In genomic region chr14:21711360-21711961, GRCh38 we compare ENCODE assay signal across 8 cellular contexts. TPM values are rescaled to one million over a fixed set of nuclear protein-coding genes. Genes with fewer than 3 reads are reported as not detected.
DNase-seq lines count a peak whose midpoint lies in the region; ATAC-seq and TF ChIP-seq lines count a peak whose summit lies in the region.

No MANE protein-coding gene starts in this region.

- TF ChIP-seq CTCF in left ventricle myocardium inferior (IDR thresholded peaks at IDR 0.05; ENCODE audit: borderline replicate concordance) (peak; percentile 80), Panc1 (IDR thresholded peaks at IDR 0.05) (peak; percentile 71; the same call in 1 of the 2 replicates)

- peaks cover 13% of the 10 kb centered on the region for H3K27me3 Mint-ChIP-seq in memory B cell

- TF ChIP-seq POLR2A in GM18505 (IDR thresholded peaks at IDR 0.05; ENCODE audit: borderline replicate concordance, extremely low read depth, insufficient read depth, insufficient read length): no peak

- no TSS peak for BruUV-seq in Panc1 (replicated peaks; lab: Mats Ljungman, UMichigan)

- intact Hi-C loops in left ventricle myocardium inferior (cut with micrococcal nuclease): no loop called here
- intact Hi-C loops in Right ventricle myocardium superior (cut with DNase I): no loop called here
- intact Hi-C loops in Panc1 (cut with micrococcal nuclease; ENCODE audit: unreplicated experiment): no loop called here

- DNase-seq in left ventricle myocardium inferior (no peak), Right ventricle myocardium superior (no peak), Panc1 (ENCODE audit: low read depth, low spot score) (peak; percentile 36), cerebellum (ENCODE audit: low spot score) (peak; percentile 17), memory B cell (ENCODE audit: low spot score in 2 of 2) (peak in 1 of 2 donors; percentile 3)

- no peaks in the 10 kb centered on the region for H3K4me1 ChIP-seq in left ventricle myocardium inferior
- H3K4me1 ChIP-seq in Panc1 (ENCODE audit: control insufficient read depth, insufficient read depth, low read length): no peaks in the 10 kb centered on the region

- no peaks in the 10 kb centered on the region for H3K4me1 Mint-ChIP-seq in memory B cell

- ATAC-seq in Right ventricle myocardium superior (ENCODE audit: poor library complexity) (no peak), HG03280 (IDR thresholded peaks at IDR 0.05; ENCODE audit: unreplicated experiment) (peak; percentile 60), Panc1 (no peak; the same call in 1 of the 2 replicates), memory B cell (ENCODE audit: low read depth) (peak; percentile 45), GM18505 (IDR thresholded peaks at IDR 0.05; ENCODE audit: unreplicated experiment) (no peak), HG03457 (IDR thresholded peaks at IDR 0.05; ENCODE audit: unreplicated experiment) (no peak)

- CTCF ChIA-PET in Panc1 (lab: Charles Lee): no interaction called here

- in situ Hi-C loops in Panc1 (cut with HindIII; ENCODE audit: low pct_unique_long_range_greater_than_20kb, low sequenced_read_pairs): no loop called here

- no peaks in the 10 kb centered on the region for H3K36me3 Mint-ChIP-seq in memory B cell

- no peak overlapping the region for H3K27ac Mint-ChIP-seq in memory B cell

- H3K4me3 ChIP-seq in left ventricle myocardium inferior: no peak overlapping the region
- H3K4me3 ChIP-seq in Panc1 (ENCODE audit: low read depth in 2 of 2, low read length in 2 of 2): no peak overlapping the region

- H3K36me3 ChIP-seq in left ventricle myocardium inferior: no peaks in the 10 kb centered on the region
- H3K36me3 ChIP-seq in Panc1 (ENCODE audit: control insufficient read depth, insufficient read depth, low read length): no peaks in the 10 kb centered on the region

- H3K27me3 ChIP-seq in left ventricle myocardium inferior (ENCODE audit: low read depth): peaks cover 16% of the 10 kb centered on the region
- H3K27me3 ChIP-seq in Panc1 (ENCODE audit: control insufficient read depth, insufficient read depth, low read length): 0 out of 2 replicates have a peak, but pooled peaks cover 2% of the 10 kb centered on the region

- H3K27ac ChIP-seq in left ventricle myocardium inferior (replicated peaks): no peak overlapping the region
- no peak overlapping the region for H3K27ac ChIP-seq in Panc1 (ENCODE audit: low read length)

- H3K9me3 ChIP-seq in left ventricle myocardium inferior (replicated peaks) (peaks cover 12% of the 10 kb centered on the region), Panc1 (ENCODE audit: control insufficient read depth, insufficient read depth, low read depth, low read length) (no peaks in the 10 kb centered on the region)

- H3K9me3 Mint-ChIP-seq in memory B cell: peaks cover 3% of the 10 kb centered on the region

- POLR2A ChIA-PET in Panc1 (lab: Charles Lee): no interaction called here

- H3K4me3 Mint-ChIP-seq in memory B cell: no peak overlapping the region

RNA-seq across cellular contexts. Expression of gene OR4E1, which starts 37.8 kb away (rescaled TPM):
- total RNA-seq in left ventricle myocardium inferior (not detected), Right ventricle myocardium superior (not detected), Panc1 (2021; ENCODE audit: unreplicated experiment) (not detected), cerebellum (not detected)
- polyA plus RNA-seq in Panc1 (2012; ENCODE audit: insufficient read length): not detected

RNA-seq across cellular contexts. Expression of gene OR4E2, which starts 57.8 kb away (rescaled TPM):
- total RNA-seq in left ventricle myocardium inferior: not detected
- not detected for total RNA-seq in Right ventricle myocardium superior
- total RNA-seq in Panc1 (2021; ENCODE audit: unreplicated experiment): not detected
- polyA plus RNA-seq in Panc1 (2012; ENCODE audit: insufficient read length): not detected
- not detected for total RNA-seq in cerebellum

Comparison
In these comparisons a context has a peak if more than half of its experiments do, and no peak if none do; other contexts are left out.
1. DNase-seq: peak in Panc1 (single experiment) and cerebellum (single experiment); none in left ventricle myocardium inferior (single experiment) and Right ventricle myocardium superior (single experiment).
2. ATAC-seq: peak in HG03280 (single experiment) and memory B cell (single experiment); none in Right ventricle myocardium superior (single experiment), Panc1 (single experiment), GM18505 (single experiment) and HG03457 (single experiment).